ENCODE assay signal across 1 cellular context in the genomic region with DNA sequence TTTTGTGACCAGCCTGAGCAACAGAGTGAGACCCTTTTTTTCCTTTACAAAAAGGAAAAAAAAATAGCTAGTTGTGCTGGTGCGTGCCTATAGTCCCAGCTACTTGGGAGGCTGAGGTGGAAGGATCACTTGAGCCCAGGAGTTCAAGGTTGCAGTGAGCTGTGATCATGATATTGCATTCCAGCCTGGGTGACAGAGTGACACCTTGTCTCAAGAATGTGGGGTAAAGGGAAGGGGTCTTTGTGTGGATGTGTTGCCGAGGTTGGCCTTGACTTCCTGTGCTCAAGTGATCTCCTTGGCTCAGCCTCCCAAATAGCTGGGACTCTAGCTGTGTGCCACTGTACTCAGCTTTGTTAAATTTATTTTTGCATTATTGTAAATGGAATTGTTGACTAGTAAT.
TF ChIP-seq lines count a peak whose summit lies in the region.

No MANE protein-coding gene starts in this region.

TF ChIP-seq in HepG2, 621 proteins besides CTCF, POLR2A, EP300 and RAD21 (continued from another document and continues in another):
- TF ChIP-seq ZNF776 (CRISPR knock-in tag; IDR thresholded peaks at IDR 0.05) (no peak), ZFP37 (CRISPR knock-in tag; IDR thresholded peaks at IDR 0.05; ENCODE audit: borderline replicate concordance) (no peak), ISL2 (CRISPR knock-in tag; IDR thresholded peaks at IDR 0.05) (no peak), HNF4G (IDR thresholded peaks at IDR 0.05; ENCODE audit: borderline replicate concordance, low read depth, low read length) (no peak), HNF4G (CRISPR knock-in tag; IDR thresholded peaks at IDR 0.05; ENCODE audit: borderline replicate concordance, low read depth) (no peak), CHD2 (IDR thresholded peaks at IDR 0.05; ENCODE audit: low read depth, low read length) (no peak), NRL (CRISPR knock-in tag; IDR thresholded peaks at IDR 0.05; ENCODE audit: borderline replicate concordance) (no peak), ZNF441 (CRISPR knock-in tag; IDR thresholded peaks at IDR 0.05; ENCODE audit: borderline replicate concordance) (no peak), NAIF1 (CRISPR knock-in tag; IDR thresholded peaks at IDR 0.05; ENCODE audit: borderline replicate concordance) (no peak), SP4 (CRISPR knock-in tag; IDR thresholded peaks at IDR 0.05) (no peak), ATF7-NPFF (CRISPR knock-in tag; IDR thresholded peaks at IDR 0.05; ENCODE audit: low read depth) (no peak), NR3C1 (CRISPR knock-in tag; IDR thresholded peaks at IDR 0.05) (no peak), KLF12 (CRISPR knock-in tag; IDR thresholded peaks at IDR 0.05; ENCODE audit: borderline replicate concordance) (no peak), GZF1 (CRISPR knock-in tag; IDR thresholded peaks at IDR 0.05) (no peak), ZMYM4 (CRISPR knock-in tag; IDR thresholded peaks at IDR 0.05) (0 out of 2 replicates have a peak, but pooled peaks have one; percentile 40), CC2D1A (CRISPR knock-in tag; IDR thresholded peaks at IDR 0.05) (no peak), ARNT2 (CRISPR knock-in tag; IDR thresholded peaks at IDR 0.05; ENCODE audit: low read depth) (no peak), ZNF274 (CRISPR knock-in tag; IDR thresholded peaks at IDR 0.05) (no peak), TSC22D2 (CRISPR knock-in tag; IDR thresholded peaks at IDR 0.05; ENCODE audit: borderline replicate concordance) (no peak), SMYD3 (CRISPR knock-in tag; IDR thresholded peaks at IDR 0.05) (no peak), ZFP41 (CRISPR knock-in tag; IDR thresholded peaks at IDR 0.05; ENCODE audit: borderline replicate concordance) (no peak)
- TF ChIP-seq, protein P1, sequence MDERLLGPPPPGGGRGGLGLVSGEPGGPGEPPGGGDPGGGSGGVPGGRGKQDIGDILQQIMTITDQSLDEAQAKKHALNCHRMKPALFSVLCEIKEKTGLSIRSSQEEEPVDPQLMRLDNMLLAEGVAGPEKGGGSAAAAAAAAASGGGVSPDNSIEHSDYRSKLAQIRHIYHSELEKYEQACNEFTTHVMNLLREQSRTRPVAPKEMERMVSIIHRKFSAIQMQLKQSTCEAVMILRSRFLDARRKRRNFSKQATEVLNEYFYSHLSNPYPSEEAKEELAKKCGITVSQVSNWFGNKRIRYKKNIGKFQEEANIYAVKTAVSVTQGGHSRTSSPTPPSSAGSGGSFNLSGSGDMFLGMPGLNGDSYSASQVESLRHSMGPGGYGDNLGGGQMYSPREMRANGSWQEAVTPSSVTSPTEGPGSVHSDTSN (CRISPR knock-in tag; IDR thresholded peaks at IDR 0.05) = no peak
- TF ChIP-seq, protein P2, sequence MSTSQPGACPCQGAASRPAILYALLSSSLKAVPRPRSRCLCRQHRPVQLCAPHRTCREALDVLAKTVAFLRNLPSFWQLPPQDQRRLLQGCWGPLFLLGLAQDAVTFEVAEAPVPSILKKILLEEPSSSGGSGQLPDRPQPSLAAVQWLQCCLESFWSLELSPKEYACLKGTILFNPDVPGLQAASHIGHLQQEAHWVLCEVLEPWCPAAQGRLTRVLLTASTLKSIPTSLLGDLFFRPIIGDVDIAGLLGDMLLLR (CRISPR knock-in tag; IDR thresholded peaks at IDR 0.05) = no peak
- TF ChIP-seq, protein P3, sequence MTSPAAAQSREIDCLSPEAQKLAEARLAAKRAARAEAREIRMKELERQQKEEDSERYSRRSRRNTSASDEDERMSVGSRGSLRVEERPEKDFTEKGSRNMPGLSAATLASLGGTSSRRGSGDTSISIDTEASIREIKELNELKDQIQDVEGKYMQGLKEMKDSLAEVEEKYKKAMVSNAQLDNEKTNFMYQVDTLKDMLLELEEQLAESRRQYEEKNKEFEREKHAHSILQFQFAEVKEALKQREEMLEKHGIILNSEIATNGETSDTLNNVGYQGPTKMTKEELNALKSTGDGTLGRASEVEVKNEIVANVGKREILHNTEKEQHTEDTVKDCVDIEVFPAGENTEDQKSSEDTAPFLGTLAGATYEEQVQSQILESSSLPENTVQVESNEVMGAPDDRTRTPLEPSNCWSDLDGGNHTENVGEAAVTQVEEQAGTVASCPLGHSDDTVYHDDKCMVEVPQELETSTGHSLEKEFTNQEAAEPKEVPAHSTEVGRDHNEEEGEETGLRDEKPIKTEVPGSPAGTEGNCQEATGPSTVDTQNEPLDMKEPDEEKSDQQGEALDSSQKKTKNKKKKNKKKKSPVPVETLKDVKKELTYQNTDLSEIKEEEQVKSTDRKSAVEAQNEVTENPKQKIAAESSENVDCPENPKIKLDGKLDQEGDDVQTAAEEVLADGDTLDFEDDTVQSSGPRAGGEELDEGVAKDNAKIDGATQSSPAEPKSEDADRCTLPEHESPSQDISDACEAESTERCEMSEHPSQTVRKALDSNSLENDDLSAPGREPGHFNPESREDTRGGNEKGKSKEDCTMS (CRISPR knock-in tag; conservative IDR thresholded peaks at IDR 0.05) = no peak
- TF ChIP-seq, protein P4, sequence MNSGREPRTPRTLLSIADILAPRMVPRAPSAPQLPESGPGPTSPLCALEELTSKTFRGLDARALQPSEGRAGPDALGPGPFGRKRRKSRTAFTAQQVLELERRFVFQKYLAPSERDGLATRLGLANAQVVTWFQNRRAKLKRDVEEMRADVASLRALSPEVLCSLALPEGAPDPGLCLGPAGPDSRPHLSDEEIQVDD (CRISPR knock-in tag; IDR thresholded peaks at IDR 0.05; ENCODE audit: borderline replicate concordance) = no peak
- TF ChIP-seq, protein P5, sequence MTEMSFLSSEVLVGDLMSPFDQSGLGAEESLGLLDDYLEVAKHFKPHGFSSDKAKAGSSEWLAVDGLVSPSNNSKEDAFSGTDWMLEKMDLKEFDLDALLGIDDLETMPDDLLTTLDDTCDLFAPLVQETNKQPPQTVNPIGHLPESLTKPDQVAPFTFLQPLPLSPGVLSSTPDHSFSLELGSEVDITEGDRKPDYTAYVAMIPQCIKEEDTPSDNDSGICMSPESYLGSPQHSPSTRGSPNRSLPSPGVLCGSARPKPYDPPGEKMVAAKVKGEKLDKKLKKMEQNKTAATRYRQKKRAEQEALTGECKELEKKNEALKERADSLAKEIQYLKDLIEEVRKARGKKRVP (CRISPR knock-in tag; IDR thresholded peaks at IDR 0.05) = no peak
- TF ChIP-seq, protein P6, sequence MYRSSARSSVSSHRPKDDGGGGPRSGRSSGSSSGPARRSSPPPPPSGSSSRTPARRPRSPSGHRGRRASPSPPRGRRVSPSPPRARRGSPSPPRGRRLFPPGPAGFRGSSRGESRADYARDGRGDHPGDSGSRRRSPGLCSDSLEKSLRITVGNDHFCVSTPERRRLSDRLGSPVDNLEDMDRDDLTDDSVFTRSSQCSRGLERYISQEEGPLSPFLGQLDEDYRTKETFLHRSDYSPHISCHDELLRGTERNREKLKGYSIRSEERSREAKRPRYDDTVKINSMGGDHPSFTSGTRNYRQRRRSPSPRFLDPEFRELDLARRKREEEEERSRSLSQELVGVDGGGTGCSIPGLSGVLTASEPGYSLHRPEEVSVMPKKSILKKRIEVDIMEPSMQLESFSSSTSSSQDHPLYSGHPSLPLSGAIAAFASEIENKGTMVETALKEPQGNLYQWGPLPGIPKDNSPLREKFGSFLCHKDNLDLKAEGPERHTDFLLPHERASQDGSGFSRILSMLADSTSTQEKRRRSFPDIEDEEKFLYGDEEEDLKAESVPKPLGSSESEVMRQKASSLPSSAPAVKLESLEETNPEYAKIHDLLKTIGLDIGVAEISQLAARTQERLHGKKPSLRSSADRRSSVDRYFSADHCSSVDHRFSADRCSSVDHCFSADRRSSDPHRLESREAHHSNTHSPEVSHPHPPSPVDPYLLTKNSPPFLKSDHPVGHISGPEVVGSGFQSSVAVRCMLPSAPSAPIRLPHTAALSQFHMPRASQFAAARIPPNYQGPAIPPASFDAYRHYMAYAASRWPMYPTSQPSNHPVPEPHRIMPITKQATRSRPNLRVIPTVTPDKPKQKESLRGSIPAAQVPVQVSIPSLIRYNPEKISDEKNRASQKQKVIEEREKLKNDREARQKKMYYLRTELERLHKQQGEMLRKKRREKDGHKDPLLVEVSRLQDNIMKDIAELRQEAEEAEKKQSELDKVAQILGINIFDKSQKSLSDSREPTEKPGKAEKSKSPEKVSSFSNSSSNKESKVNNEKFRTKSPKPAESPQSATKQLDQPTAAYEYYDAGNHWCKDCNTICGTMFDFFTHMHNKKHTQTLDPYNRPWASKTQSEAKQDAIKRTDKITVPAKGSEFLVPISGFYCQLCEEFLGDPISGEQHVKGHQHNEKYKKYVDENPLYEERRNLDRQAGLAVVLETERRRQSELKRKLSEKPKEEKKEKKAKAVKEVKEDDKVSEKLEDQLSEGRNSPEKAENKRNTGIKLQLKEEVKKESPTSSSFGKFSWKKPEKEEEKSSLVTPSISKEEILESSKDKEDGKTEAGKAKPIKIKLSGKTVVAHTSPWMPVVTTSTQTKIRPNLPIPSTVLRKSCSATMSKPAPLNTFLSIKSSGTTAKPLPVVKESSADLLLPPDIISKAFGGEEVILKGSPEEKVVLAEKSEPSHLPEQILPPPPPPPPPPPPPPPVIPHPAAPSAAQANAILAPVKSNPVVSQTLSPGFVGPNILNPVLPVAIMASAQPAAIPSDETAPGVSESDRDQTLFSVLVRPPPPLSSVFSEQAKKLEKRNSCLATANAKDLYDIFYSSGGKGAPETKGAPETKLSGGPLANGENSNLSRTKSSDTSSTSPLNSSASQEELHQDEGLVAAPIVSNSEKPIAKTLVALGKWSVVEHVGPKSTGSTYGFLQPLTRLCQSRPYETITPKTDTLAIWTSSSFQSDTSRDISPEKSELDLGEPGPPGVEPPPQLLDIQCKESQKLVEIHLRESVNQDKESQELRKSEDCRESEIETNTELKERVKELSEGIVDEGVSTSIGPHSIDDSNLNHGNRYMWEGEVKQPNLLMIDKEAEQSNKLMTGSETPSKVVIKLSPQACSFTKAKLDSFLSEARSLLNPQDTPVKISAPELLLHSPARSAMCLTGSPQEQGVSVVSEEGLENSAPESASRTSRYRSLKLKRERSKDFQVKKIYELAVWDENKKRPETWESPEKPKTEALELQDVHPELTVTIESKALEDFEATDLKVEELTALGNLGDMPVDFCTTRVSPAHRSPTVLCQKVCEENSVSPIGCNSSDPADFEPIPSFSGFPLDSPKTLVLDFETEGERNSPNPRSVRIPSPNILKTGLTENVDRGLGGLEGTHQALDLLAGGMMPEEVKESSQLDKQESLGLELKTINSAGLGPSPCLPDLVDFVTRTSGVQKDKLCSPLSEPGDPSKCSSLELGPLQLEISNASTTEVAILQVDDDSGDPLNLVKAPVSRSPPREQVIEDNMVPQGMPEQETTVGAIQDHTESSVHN (CRISPR knock-in tag; IDR thresholded peaks at IDR 0.05) = no peak
- TF ChIP-seq, protein P7, sequence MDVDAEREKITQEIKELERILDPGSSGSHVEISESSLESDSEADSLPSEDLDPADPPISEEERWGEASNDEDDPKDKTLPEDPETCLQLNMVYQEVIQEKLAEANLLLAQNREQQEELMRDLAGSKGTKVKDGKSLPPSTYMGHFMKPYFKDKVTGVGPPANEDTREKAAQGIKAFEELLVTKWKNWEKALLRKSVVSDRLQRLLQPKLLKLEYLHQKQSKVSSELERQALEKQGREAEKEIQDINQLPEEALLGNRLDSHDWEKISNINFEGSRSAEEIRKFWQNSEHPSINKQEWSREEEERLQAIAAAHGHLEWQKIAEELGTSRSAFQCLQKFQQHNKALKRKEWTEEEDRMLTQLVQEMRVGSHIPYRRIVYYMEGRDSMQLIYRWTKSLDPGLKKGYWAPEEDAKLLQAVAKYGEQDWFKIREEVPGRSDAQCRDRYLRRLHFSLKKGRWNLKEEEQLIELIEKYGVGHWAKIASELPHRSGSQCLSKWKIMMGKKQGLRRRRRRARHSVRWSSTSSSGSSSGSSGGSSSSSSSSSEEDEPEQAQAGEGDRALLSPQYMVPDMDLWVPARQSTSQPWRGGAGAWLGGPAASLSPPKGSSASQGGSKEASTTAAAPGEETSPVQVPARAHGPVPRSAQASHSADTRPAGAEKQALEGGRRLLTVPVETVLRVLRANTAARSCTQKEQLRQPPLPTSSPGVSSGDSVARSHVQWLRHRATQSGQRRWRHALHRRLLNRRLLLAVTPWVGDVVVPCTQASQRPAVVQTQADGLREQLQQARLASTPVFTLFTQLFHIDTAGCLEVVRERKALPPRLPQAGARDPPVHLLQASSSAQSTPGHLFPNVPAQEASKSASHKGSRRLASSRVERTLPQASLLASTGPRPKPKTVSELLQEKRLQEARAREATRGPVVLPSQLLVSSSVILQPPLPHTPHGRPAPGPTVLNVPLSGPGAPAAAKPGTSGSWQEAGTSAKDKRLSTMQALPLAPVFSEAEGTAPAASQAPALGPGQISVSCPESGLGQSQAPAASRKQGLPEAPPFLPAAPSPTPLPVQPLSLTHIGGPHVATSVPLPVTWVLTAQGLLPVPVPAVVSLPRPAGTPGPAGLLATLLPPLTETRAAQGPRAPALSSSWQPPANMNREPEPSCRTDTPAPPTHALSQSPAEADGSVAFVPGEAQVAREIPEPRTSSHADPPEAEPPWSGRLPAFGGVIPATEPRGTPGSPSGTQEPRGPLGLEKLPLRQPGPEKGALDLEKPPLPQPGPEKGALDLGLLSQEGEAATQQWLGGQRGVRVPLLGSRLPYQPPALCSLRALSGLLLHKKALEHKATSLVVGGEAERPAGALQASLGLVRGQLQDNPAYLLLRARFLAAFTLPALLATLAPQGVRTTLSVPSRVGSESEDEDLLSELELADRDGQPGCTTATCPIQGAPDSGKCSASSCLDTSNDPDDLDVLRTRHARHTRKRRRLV (CRISPR knock-in tag; IDR thresholded peaks at IDR 0.05) = no peak
- TF ChIP-seq, protein P8, sequence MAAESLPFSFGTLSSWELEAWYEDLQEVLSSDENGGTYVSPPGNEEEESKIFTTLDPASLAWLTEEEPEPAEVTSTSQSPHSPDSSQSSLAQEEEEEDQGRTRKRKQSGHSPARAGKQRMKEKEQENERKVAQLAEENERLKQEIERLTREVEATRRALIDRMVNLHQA (CRISPR knock-in tag; IDR thresholded peaks at IDR 0.05) = no peak
- TF ChIP-seq, protein P9, sequence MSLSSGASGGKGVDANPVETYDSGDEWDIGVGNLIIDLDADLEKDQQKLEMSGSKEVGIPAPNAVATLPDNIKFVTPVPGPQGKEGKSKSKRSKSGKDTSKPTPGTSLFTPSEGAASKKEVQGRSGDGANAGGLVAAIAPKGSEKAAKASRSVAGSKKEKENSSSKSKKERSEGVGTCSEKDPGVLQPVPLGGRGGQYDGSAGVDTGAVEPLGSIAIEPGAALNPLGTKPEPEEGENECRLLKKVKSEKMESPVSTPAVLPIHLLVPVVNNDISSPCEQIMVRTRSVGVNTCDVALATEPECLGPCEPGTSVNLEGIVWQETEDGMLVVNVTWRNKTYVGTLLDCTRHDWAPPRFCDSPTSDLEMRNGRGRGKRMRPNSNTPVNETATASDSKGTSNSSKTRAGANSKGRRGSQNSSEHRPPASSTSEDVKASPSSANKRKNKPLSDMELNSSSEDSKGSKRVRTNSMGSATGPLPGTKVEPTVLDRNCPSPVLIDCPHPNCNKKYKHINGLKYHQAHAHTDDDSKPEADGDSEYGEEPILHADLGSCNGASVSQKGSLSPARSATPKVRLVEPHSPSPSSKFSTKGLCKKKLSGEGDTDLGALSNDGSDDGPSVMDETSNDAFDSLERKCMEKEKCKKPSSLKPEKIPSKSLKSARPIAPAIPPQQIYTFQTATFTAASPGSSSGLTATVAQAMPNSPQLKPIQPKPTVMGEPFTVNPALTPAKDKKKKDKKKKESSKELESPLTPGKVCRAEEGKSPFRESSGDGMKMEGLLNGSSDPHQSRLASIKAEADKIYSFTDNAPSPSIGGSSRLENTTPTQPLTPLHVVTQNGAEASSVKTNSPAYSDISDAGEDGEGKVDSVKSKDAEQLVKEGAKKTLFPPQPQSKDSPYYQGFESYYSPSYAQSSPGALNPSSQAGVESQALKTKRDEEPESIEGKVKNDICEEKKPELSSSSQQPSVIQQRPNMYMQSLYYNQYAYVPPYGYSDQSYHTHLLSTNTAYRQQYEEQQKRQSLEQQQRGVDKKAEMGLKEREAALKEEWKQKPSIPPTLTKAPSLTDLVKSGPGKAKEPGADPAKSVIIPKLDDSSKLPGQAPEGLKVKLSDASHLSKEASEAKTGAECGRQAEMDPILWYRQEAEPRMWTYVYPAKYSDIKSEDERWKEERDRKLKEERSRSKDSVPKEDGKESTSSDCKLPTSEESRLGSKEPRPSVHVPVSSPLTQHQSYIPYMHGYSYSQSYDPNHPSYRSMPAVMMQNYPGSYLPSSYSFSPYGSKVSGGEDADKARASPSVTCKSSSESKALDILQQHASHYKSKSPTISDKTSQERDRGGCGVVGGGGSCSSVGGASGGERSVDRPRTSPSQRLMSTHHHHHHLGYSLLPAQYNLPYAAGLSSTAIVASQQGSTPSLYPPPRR (CRISPR knock-in tag; IDR thresholded peaks at IDR 0.05; ENCODE audit: borderline replicate concordance) = no peak
